1 cellular context compared by ENCODE assay signal in the genomic region with DNA sequence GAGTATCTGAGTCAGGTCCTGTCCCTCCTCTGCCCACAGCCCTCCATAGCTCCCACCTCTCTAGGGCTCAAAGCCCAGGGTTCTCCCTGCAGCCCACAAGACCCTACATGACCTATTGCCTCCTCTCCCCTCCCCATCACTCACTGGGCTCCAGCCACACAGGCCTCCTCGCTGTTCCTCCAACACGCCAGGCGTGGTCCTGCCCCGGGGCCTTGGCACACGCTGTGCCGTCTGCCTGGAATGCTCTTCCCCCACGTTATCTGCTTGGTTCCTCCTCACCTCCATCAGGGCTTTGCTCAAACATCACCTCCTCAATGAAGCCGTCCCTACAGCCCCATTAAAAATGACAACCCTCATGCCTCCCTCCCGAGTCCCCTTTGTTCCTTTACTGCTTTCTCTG.
TF ChIP-seq lines count a peak whose summit lies in the region.

No MANE protein-coding gene starts in this region.

TF ChIP-seq in IMR-90, 13 proteins besides CTCF, POLR2A, EP300 and RAD21:
- TF ChIP-seq CEBPB (IDR thresholded peaks at IDR 0.05; ENCODE audit: low read depth, low read length), result no peak
- no peak for TF ChIP-seq SMC3 (IDR thresholded peaks at IDR 0.05; ENCODE audit: low read depth, low read length)
- TF ChIP-seq FOS (IDR thresholded peaks at IDR 0.05; ENCODE audit: low read depth, low read length), result no peak
- no peak for TF ChIP-seq MAZ (IDR thresholded peaks at IDR 0.05; ENCODE audit: borderline replicate concordance, low read depth, low read length)
- TF ChIP-seq MXI1 (IDR thresholded peaks at IDR 0.05; ENCODE audit: borderline replicate concordance, low read depth, low read length), result no peak
- TF ChIP-seq, protein P1, sequence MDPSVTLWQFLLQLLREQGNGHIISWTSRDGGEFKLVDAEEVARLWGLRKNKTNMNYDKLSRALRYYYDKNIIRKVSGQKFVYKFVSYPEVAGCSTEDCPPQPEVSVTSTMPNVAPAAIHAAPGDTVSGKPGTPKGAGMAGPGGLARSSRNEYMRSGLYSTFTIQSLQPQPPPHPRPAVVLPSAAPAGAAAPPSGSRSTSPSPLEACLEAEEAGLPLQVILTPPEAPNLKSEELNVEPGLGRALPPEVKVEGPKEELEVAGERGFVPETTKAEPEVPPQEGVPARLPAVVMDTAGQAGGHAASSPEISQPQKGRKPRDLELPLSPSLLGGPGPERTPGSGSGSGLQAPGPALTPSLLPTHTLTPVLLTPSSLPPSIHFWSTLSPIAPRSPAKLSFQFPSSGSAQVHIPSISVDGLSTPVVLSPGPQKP (IDR thresholded peaks at IDR 0.05; ENCODE audit: borderline replicate concordance, low read depth, low read length), result no peak
- no peak for TF ChIP-seq RFX5 (IDR thresholded peaks at IDR 0.05; ENCODE audit: low read depth, low read length)
- no peak for TF ChIP-seq BHLHE40 (IDR thresholded peaks at IDR 0.05; ENCODE audit: low read depth, low read length)
- no peak for TF ChIP-seq RCOR1 (IDR thresholded peaks at IDR 0.05; ENCODE audit: insufficient replicate concordance, low read length)
TF ChIP-seq in IMR-90: peak in this region for 0.
